11 cellular contexts compared by ENCODE assay signal in genomic region chr3:46986782-46987484, GRCh38. TPM values are rescaled to one million over a fixed set of nuclear protein-coding genes. Genes with fewer than 3 reads are reported as not detected.
DNase-seq lines count a peak whose midpoint lies in the region; ATAC-seq, FAIRE-seq and TF ChIP-seq lines count a peak whose summit lies in the region.
"Had no signal": no experiment of that assay in that cellular context is flagged by ENCODE, and none has a peak within 500 bp of the region (broad histone marks: within the 10 kb centered on the region; RNA-seq: fewer than 3 reads in every experiment).

No MANE protein-coding gene starts in this region.

- peaks cover 60 to 65% (median 62%) of the 10 kb centered on the region in 3 donors for H3K4me1 Mint-ChIP-seq in naive B cell

- H3K4me1 ChIP-seq in K562 (replicated peaks in 1 of 2; ENCODE audit: control insufficient read depth in 2 of 2, insufficient read depth in 2 of 2, low read length in 2 of 2): peaks cover 34 to 67% of the 10 kb centered on the region in 2 experiments
- H3K4me1 ChIP-seq: SJCRH30 had no signal

- peak; percentile 80 for DNase-seq in D721Med (ENCODE audit: insufficient read length, low spot score)
- DNase-seq in Jurkat, Clone E6-1 (ENCODE audit: low read depth, low spot score): no peak
- DNase-seq in K562 (ENCODE audit: extremely low read depth in 1 of 4, low spot score in 3 of 4): peak in 3 of 4 experiments; percentile 79 to 97 (median 96)
- DNase-seq in naive B cell: no peak
- no peak for DNase-seq in SKM-1 treated with dmso at 0.1 percent for 144 hours (lab: John Stamatoyannopoulos, UW; ENCODE audit: unreplicated experiment)
- no peak for DNase-seq in AG20443 (ENCODE audit: low spot score)
- no peak for DNase-seq in NCI-H345 treated with DMSO at 0.1 percent for 48 hours (lab: John Stamatoyannopoulos, UW; ENCODE audit: unreplicated experiment)
- DNase-seq in activated CD8-positive, alpha-beta memory T cell treated with anti-CD3 and anti-CD28 coated beads, Interleukin-2, amount 50 U/mL, for 4 hours: no peak
- DNase-seq: NCI-H146, SJCRH30 had no signal

- 22% methylated on average over 3 of the region's 3 CpGs for WGBS in K562 (ENCODE audit: insufficient coverage, low coverage, missing lambda C conversion rate)

- peak; percentile 41 to 63 for TF ChIP-seq RAD21 in K562 (CRISPR knock-in tag; conservative IDR thresholded peaks at IDR 0.05 in 1 of 2, IDR thresholded peaks at IDR 0.05 in 1 of 2)

- peak; percentile 77 for TF ChIP-seq EP300 in K562 (IDR thresholded peaks at IDR 0.05; ENCODE audit: low read length)

- H3K27me3 Mint-ChIP-seq in naive B cell: no peaks in the 10 kb centered on the region

- H3K9ac ChIP-seq in K562 (ENCODE audit: insufficient read depth in 1 of 2, low read depth in 2 of 2, low read length in 2 of 2): peak overlapping the region; percentile 95 to 96

- peaks cover 51% of the 10 kb centered on the region for H3K79me2 ChIP-seq in K562 (ENCODE audit: control insufficient read depth, insufficient read depth, low read length)

- H3K27me3 ChIP-seq in K562 (ENCODE audit: control insufficient read depth in 2 of 2, insufficient read depth in 2 of 2, low read length in 2 of 2): no peaks in the 10 kb centered on the region
- H3K27me3 ChIP-seq: SJCRH30 had no signal

- FAIRE-seq in D721Med (lab: Jason Lieb, UNC) (no peak), K562 (lab: Jason Lieb, UNC) (peak; percentile 99)

- H3K9me3 ChIP-seq in K562 (replicated peaks; ENCODE audit: control insufficient read depth, insufficient read depth, low read depth, low read length): no peaks in the 10 kb centered on the region
- H3K9me3 ChIP-seq: SJCRH30 had no signal

- H2AFZ ChIP-seq in K562 (ENCODE audit: low read depth, low read length): peak overlapping the region; percentile 89

- H3K27ac Mint-ChIP-seq in naive B cell: peak overlapping the region in 5 of 6 donors; percentile 32 to 85 (median 81)

- peak; percentile 81 for ATAC-seq in K562
- ATAC-seq in naive B cell (ENCODE audit: low read depth in 2 of 2): no peak

- no peaks in the 10 kb centered on the region for H3K36me3 Mint-ChIP-seq in naive B cell

- H3K4me2 ChIP-seq in K562 (ENCODE audit: insufficient read depth, low read length): peak overlapping the region; percentile 99

- no peaks in the 10 kb centered on the region for H3K9me3 Mint-ChIP-seq in naive B cell
- H3K9me3 Mint-ChIP-seq: neural crest cell had no signal

- peak overlapping the region; percentile 12 to 89 (median 74) for H3K4me3 Mint-ChIP-seq in naive B cell
- H3K4me3 Mint-ChIP-seq: neural crest cell had no signal

- no peaks in the 10 kb centered on the region for H4K20me1 ChIP-seq in K562 (replicated peaks; ENCODE audit: control insufficient read depth, insufficient read depth, low read length)

- H3K4me3 ChIP-seq in Jurkat, Clone E6-1 (ENCODE audit: low read length): peak overlapping the region; percentile 50
- peak overlapping the region; percentile 46 for H3K4me3 ChIP-seq in K562
- H3K4me3 ChIP-seq: SJCRH30 had no signal

- intact Hi-C loops in K562 (cut with micrococcal nuclease): loop anchor here (1.0 kb wide), 2 partner anchors 8 to 39 kb away; partner anchors contain the start of gene NBEAL2

- POLR2A ChIA-PET in K562 (lab: Yijun Ruan, JAX): interaction anchor here (0.6 to 2.9 kb wide), 20 partner anchors 9 to 1747 kb away, joined by 3 to 35 read pairs (median 4); partner anchors contain the start of genes CCDC12, NBEAL2 and PTPN23

- in situ Hi-C loops in K562 (cut with MboI): no loop called here

- H3K9me1 ChIP-seq in K562 (ENCODE audit: control insufficient read depth, insufficient read depth, low read length): peaks cover 5% of the 10 kb centered on the region

- H3K27ac ChIP-seq in K562 (ENCODE audit: extremely low read depth, low read depth, low read length): peak overlapping the region; percentile 99
- H3K27ac ChIP-seq: SJCRH30 had no signal

- peaks cover 33% of the 10 kb centered on the region for H3K36me3 ChIP-seq in K562 (ENCODE audit: control insufficient read depth, insufficient read depth, low read length)
- H3K36me3 ChIP-seq: SJCRH30 had no signal

- TF ChIP-seq CTCF in D721Med (IDR thresholded peaks at IDR 0.05; ENCODE audit: insufficient read depth, missing control alignments): no peak
- TF ChIP-seq CTCF in K562 (IDR thresholded peaks at IDR 0.05 in 2 of 3, conservative IDR thresholded peaks at IDR 0.05 in 1 of 3; ENCODE audit: insufficient read depth in 2 of 3, low read depth in 1 of 3, low read length in 3 of 3): peak; percentile 51 to 58 (median 52)

- BruUV-seq in K562 (replicated peaks; lab: Mats Ljungman, UMichigan): TSS peak; percentile 92

- no peak for TF ChIP-seq POLR2A in K562 (conservative IDR thresholded peaks at IDR 0.05)

- CTCF ChIA-PET in K562 (lab: Yijun Ruan, JAX; ENCODE audit: low intra/inter-chr PET ratio): interaction anchor here (0.6 kb wide), 1 partner anchor 292 kb away, joined by 3 read pairs; no protein-coding TSS in a partner anchor

TF ChIP-seq in K562, 482 proteins besides CTCF, POLR2A, EP300 and RAD21 (continues in another document):
- TF ChIP-seq TEAD4 (IDR thresholded peaks at IDR 0.05; ENCODE audit: low read length) (no peak), TEAD4 (CRISPR knock-in tag; IDR thresholded peaks at IDR 0.05; ENCODE audit: borderline replicate concordance) (0 out of 2 replicates have a peak, but pooled peaks have one; percentile 60), MTA3 (IDR thresholded peaks at IDR 0.05; ENCODE audit: borderline replicate concordance) (no peak)

RNA-seq across cellular contexts. Expression of gene NBEAL2, which starts 7.5 kb away (rescaled TPM):
- 116 TPM for polyA plus RNA-seq in Jurkat, Clone E6-1 (2012; ENCODE audit: insufficient read depth, insufficient read length)
- total RNA-seq in K562 (2011; cell fraction: chromatin; rRNA removed; ENCODE audit: low replicate concordance): 322 and 1,090 TPM in 2 replicates
- 555 and 597 TPM in 2 replicates for total RNA-seq in K562 (2011; cell fraction: nucleolus; rRNA removed)
- total RNA-seq in K562 (2011; cell fraction: nucleoplasm; rRNA removed): 365 and 370 TPM in 2 replicates
- total RNA-seq in K562 (2014; rRNA removed) (41.3 and 45.2 TPM in 2 replicates), K562 (2014; rRNA removed; fragmentation: Illumina TruSeq; extraction: Trizol) (12.3 and 16.0 TPM in 2 replicates), K562 (2015; rRNA removed; fragmentation: Illumina TruSeq; extraction: Trizol) (23.7 and 23.9 TPM in 2 replicates), K562 (2021) (89.3 and 114 TPM in 2 replicates)
- polyA plus RNA-seq in K562 (2011; rRNA removed) (29.6 and 50.4 TPM in 2 replicates), K562 (2014; fragmentation: Illumina TruSeq; extraction: Trizol) (46.4 and 62.1 TPM in 2 replicates), K562 (2014; fragmentation: Nextera tagmentation; extraction: Ambion mirVana) (under 1 TPM; 0.06 to 0.24 TPM), K562 (2014; rRNA removed) (67.5 and 85.5 TPM in 2 replicates), naive B cell (ENCODE audit: low read depth in 6 of 6) (1 to 10 TPM in 4 of 6 donors, under 1 TPM in 1, not detected in 1; 0.34 to 2.2 (median 1.5) TPM)
- polyA plus RNA-seq in K562 (2011; cell fraction: cytosol; rRNA removed): 25.6 and 45.5 TPM in 2 replicates
- polyA plus RNA-seq in K562 (2011; cell fraction: nucleus; rRNA removed): 557 and 843 TPM in 2 replicates
- 66.4 and 174 TPM in 2 replicates for polyA plus RNA-seq in K562 (2012)
- polyA minus RNA-seq in K562 (2011; rRNA and poly(A)+ RNA removed): 8.6 and 16.8 TPM in 2 replicates
- polyA minus RNA-seq in K562 (2011; cell fraction: cytosol; rRNA and poly(A)+ RNA removed): 23.5 and 26.4 TPM in 2 replicates
- 104 and 118 TPM in 2 replicates for polyA minus RNA-seq in K562 (2011; cell fraction: nucleus; rRNA and poly(A)+ RNA removed)

RNA-seq across cellular contexts. Expression of gene CCDC12, which starts 10.4 kb away (rescaled TPM):
- polyA plus RNA-seq in Jurkat, Clone E6-1 (2012; ENCODE audit: insufficient read depth, insufficient read length): 85.1 TPM
- 140 and 232 TPM in 2 replicates for total RNA-seq in K562 (2011; cell fraction: chromatin; rRNA removed; ENCODE audit: low replicate concordance)
- total RNA-seq in K562 (2011; cell fraction: nucleolus; rRNA removed): 143 and 148 TPM in 2 replicates
- 188 and 262 TPM in 2 replicates for total RNA-seq in K562 (2011; cell fraction: nucleoplasm; rRNA removed)
- total RNA-seq in K562 (2014; rRNA removed) (99.0 and 101 TPM in 2 replicates), K562 (2014; rRNA removed; fragmentation: Illumina TruSeq; extraction: Trizol) (44.4 and 63.0 TPM in 2 replicates), K562 (2015; rRNA removed; fragmentation: Illumina TruSeq; extraction: Trizol) (104 and 115 TPM in 2 replicates), K562 (2021) (75.2 and 86.9 TPM in 2 replicates)
- polyA plus RNA-seq in K562 (2011; rRNA removed) (47.8 and 54.0 TPM in 2 replicates), K562 (2014; fragmentation: Illumina TruSeq; extraction: Trizol) (105 and 127 TPM in 2 replicates), K562 (2014; fragmentation: Nextera tagmentation; extraction: Ambion mirVana) (10 to 100 TPM in 1 of 2 experiments, 1 to 10 TPM in 1; 8.9 to 20.9 TPM), K562 (2014; rRNA removed) (100 and 201 TPM in 2 replicates), naive B cell (ENCODE audit: low read depth in 6 of 6) (100 to 1,000 TPM; 119 to 157 (median 123) TPM)
- polyA plus RNA-seq in K562 (2011; cell fraction: cytosol; rRNA removed): 53.0 and 53.5 TPM in 2 replicates
- 82.0 and 85.3 TPM in 2 replicates for polyA plus RNA-seq in K562 (2011; cell fraction: nucleus; rRNA removed)
- polyA plus RNA-seq in K562 (2012): 77.1 and 114 TPM in 2 replicates
- polyA minus RNA-seq in K562 (2011; rRNA and poly(A)+ RNA removed): 50.3 and 53.4 TPM in 2 replicates
- polyA minus RNA-seq in K562 (2011; cell fraction: cytosol; rRNA and poly(A)+ RNA removed): 17.4 and 21.1 TPM in 2 replicates
- 81.3 and 87.3 TPM in 2 replicates for polyA minus RNA-seq in K562 (2011; cell fraction: nucleus; rRNA and poly(A)+ RNA removed)

Comparison
In these comparisons a context has a peak if more than half of its experiments do, and no peak if none do; other contexts are left out.
1. DNase-seq: peak in D721Med (single experiment) and K562 (3 of 4); none in Jurkat, Clone E6-1 (single experiment), naive B cell (single experiment), SKM-1 treated with dmso at 0.1 percent for 144 hours (single experiment), AG20443 (single experiment), NCI-H345 treated with DMSO at 0.1 percent for 48 hours (single experiment) and activated CD8-positive, alpha-beta memory T cell treated with anti-CD3 and anti-CD28 coated beads, Interleukin-2, amount 50 U/mL, for 4 hours (single experiment).